ENCODE assay signal across 26 cellular contexts in the genomic region with DNA sequence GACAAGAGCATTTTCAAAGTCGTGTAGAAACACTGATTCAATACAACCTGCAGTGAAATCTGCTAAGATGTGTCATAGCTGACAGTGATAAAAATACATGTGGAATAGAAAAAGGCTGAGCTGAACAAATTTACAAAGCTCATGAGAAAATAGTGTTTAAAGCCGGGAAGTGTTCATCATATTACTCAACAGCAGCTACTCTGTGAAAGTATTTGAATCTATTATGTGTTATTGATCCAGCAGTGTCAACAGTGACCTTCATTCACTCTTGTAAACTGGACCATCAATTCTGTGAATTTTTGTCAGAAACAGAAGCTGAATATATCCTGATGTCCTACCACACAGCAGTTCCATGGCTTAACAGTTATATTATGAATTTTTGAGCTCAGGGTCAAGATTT. TPM values are rescaled to one million over a fixed set of nuclear protein-coding genes. Genes with fewer than 3 reads are reported as not detected.
A peak's percentile ranks its signal among the peaks of the same experiment; 100 is the strongest.
DNase-seq lines count a peak whose midpoint lies in the region; ATAC-seq and TF ChIP-seq lines count a peak whose summit lies in the region.
"Had no signal": no experiment of that assay in that cellular context is flagged by ENCODE, and none has a peak within 500 bp of the region (broad histone marks: within the 10 kb centered on the region; RNA-seq: fewer than 3 reads in every experiment).

No MANE protein-coding gene starts in this region.

- H3K27me3 ChIP-seq in GM23338 (ENCODE audit: insufficient read depth) (no peaks in the 10 kb centered on the region), right lobe of liver (no peaks in the 10 kb centered on the region), SJCRH30 (no peaks in the 10 kb centered on the region)
- H3K27me3 ChIP-seq: BE2C; BLaER1 treated with 17β-estradiol and CSF1 and Interleukin-3, amounts not matched to agents 10 nM and 100 nM had no signal

- peak overlapping the region; percentile 70; the same call in 1 of the 2 replicates for H2AFZ ChIP-seq in GM23338
- H2AFZ ChIP-seq: GM23248 had no signal

- no peaks in the 10 kb centered on the region for H3K9me3 Mint-ChIP-seq in GM23338
- H3K9me3 Mint-ChIP-seq: CD4-positive, alpha-beta T cell; CD8-positive, alpha-beta memory T cell; H9 had no signal

- H3K4me1 ChIP-seq in GM23338 (ENCODE audit: insufficient read depth) = no peaks in the 10 kb centered on the region
- H3K4me1 ChIP-seq in right lobe of liver = peaks cover 0 to 13% (median 0%) of the 10 kb centered on the region in 4 donors
- peaks cover 7% of the 10 kb centered on the region for H3K4me1 ChIP-seq in SJCRH30
- H3K4me1 ChIP-seq: A549, BE2C had no signal

- no peaks in the 10 kb centered on the region for H3K36me3 Mint-ChIP-seq in GM23338 (ENCODE audit: low read depth)
- H3K36me3 Mint-ChIP-seq: CD14-positive monocyte; CD8-positive, alpha-beta memory T cell had no signal

- no peaks in the 10 kb centered on the region for H3K9me2 ChIP-seq in GM23338 (ENCODE audit: insufficient read depth)

- no peak overlapping the region for H3K4me3 Mint-ChIP-seq in GM23338
- H3K4me3 Mint-ChIP-seq: CD14-positive monocyte; CD4-positive, alpha-beta T cell; CD8-positive, alpha-beta memory T cell; H9 had no signal

- WGBS in right lobe of liver (ENCODE audit: insufficient coverage, low coverage, low lambda C conversion rate, missing lambda C conversion rate) = 19% methylated on average over 2 of the region's 2 CpGs

- ATAC-seq in GM23338 = no peak
- ATAC-seq in left lobe of liver = peak; percentile 86
- peak; percentile 71 to 91 (median 86) for ATAC-seq in right lobe of liver
- ATAC-seq: A549, HCT116 had no signal

- no peaks in the 10 kb centered on the region for H3K79me2 ChIP-seq in GM23338 (replicated peaks; ENCODE audit: insufficient read depth)

- H3K4me2 ChIP-seq in GM23338 = no peak overlapping the region
- H3K4me2 ChIP-seq: A549; BLaER1 treated with 17β-estradiol and CSF1 and Interleukin-3, amounts not matched to agents 10 nM and 100 nM had no signal

- H3K4me3 ChIP-seq in GM23338 = no peak overlapping the region
- no peak overlapping the region for H3K4me3 ChIP-seq in right lobe of liver
- H3K4me3 ChIP-seq in SJCRH30 = no peak overlapping the region
- H3K4me3 ChIP-seq: A549; BLaER1 treated with 17β-estradiol and CSF1 and Interleukin-3, amounts not matched to agents 10 nM and 100 nM; GM23248 had no signal

- no peak overlapping the region for H3K27ac ChIP-seq in GM23338 (ENCODE audit: low read depth)
- H3K27ac ChIP-seq in right lobe of liver = no peak overlapping the region
- no peak overlapping the region for H3K27ac ChIP-seq in SJCRH30
- H3K27ac ChIP-seq: A549; BLaER1 treated with 17β-estradiol and CSF1 and Interleukin-3, amounts not matched to agents 10 nM and 100 nM; GM23248 had no signal

- H3K27ac Mint-ChIP-seq in GM23338 = no peak overlapping the region
- H3K27ac Mint-ChIP-seq: CD14-positive monocyte; CD4-positive, alpha-beta T cell; CD8-positive, alpha-beta memory T cell; H9 had no signal

- TF ChIP-seq CTCF in GM23338 (conservative IDR thresholded peaks at IDR 0.05; ENCODE audit: low read depth in 2 of 2) = no peak
- TF ChIP-seq CTCF in right lobe of liver (IDR thresholded peaks at IDR 0.05) = no peak

- TF ChIP-seq POLR2A in right lobe of liver (IDR thresholded peaks at IDR 0.05) = no peak

- H3K36me3 ChIP-seq in GM23338 (ENCODE audit: insufficient read depth) = no peaks in the 10 kb centered on the region
- H3K36me3 ChIP-seq in right lobe of liver = no peaks in the 10 kb centered on the region
- no peaks in the 10 kb centered on the region for H3K36me3 ChIP-seq in SJCRH30
- H3K36me3 ChIP-seq: BE2C; BLaER1 treated with 17β-estradiol and CSF1 and Interleukin-3, amounts not matched to agents 10 nM and 100 nM had no signal

- DNase-seq in GM23338 (ENCODE audit: low spot score) (no peak), left lobe of liver (ENCODE audit: low spot score) (no peak), right lobe of liver (no peak), NCI-H1694 treated with DMSO at 0.1 percent for 48 hours (lab: John Stamatoyannopoulos, UW) (no peak), SJCRH30 (no peak), cerebellar cortex (ENCODE audit: low spot score) (no peak)
- no peak for DNase-seq in activated CD4-positive, alpha-beta T cell treated with anti-CD3 and anti-CD28 coated beads, Interleukin-2, amount 50 U/mL, for 4 hours
- DNase-seq: 8988T; ACHN; AML-193; BE2C; Calu3; CD4-positive, alpha-beta T cell; CD8-positive, alpha-beta memory T cell; DMS53; DMS79 treated with DMSO at 0.1 percent for 48 hours; GF-D8; GM23248; H9 had no signal

- intact Hi-C loops in right lobe of liver (cut with DNase I) = no loop called here

- no peaks in the 10 kb centered on the region for H3K27me3 Mint-ChIP-seq in GM23338 (ENCODE audit: insufficient read depth, low read depth, poor library complexity)

- H3K9me3 ChIP-seq in right lobe of liver (no peaks in the 10 kb centered on the region), SJCRH30 (replicated peaks) (no peaks in the 10 kb centered on the region)
- H3K9me3 ChIP-seq: A549, BE2C had no signal

- H3K4me1 Mint-ChIP-seq in GM23338 = 0 out of 3 replicates have a peak, but pooled peaks cover 2% of the 10 kb centered on the region
- H3K4me1 Mint-ChIP-seq: CD14-positive monocyte; CD8-positive, alpha-beta memory T cell; H9 had no signal

- H4K20me1 ChIP-seq in GM23338 (replicated peaks; ENCODE audit: insufficient read depth) = no peaks in the 10 kb centered on the region
- H4K20me1 ChIP-seq: BLaER1 treated with 17β-estradiol and CSF1 and Interleukin-3, amounts not matched to agents 10 nM and 100 nM had no signal

- no peaks in the 10 kb centered on the region for H3F3A ChIP-seq in GM23338 (replicated peaks; ENCODE audit: low read depth)

TF ChIP-seq in GM23338, 12 proteins besides CTCF, POLR2A, EP300 and RAD21 (continues in another document):
- TF ChIP-seq EZH2phosphoT487 (IDR thresholded peaks at IDR 0.05; ENCODE audit: unreplicated experiment) (no peak), STAT1 (IDR thresholded peaks at IDR 0.05; ENCODE audit: unreplicated experiment) (no peak), POLR2AphosphoS5 (IDR thresholded peaks at IDR 0.05; ENCODE audit: low read depth) (no peak), CREB1 (CRISPR knock-in tag; IDR thresholded peaks at IDR 0.05; ENCODE audit: low read depth) (no peak)
- TF ChIP-seq, protein P1, sequence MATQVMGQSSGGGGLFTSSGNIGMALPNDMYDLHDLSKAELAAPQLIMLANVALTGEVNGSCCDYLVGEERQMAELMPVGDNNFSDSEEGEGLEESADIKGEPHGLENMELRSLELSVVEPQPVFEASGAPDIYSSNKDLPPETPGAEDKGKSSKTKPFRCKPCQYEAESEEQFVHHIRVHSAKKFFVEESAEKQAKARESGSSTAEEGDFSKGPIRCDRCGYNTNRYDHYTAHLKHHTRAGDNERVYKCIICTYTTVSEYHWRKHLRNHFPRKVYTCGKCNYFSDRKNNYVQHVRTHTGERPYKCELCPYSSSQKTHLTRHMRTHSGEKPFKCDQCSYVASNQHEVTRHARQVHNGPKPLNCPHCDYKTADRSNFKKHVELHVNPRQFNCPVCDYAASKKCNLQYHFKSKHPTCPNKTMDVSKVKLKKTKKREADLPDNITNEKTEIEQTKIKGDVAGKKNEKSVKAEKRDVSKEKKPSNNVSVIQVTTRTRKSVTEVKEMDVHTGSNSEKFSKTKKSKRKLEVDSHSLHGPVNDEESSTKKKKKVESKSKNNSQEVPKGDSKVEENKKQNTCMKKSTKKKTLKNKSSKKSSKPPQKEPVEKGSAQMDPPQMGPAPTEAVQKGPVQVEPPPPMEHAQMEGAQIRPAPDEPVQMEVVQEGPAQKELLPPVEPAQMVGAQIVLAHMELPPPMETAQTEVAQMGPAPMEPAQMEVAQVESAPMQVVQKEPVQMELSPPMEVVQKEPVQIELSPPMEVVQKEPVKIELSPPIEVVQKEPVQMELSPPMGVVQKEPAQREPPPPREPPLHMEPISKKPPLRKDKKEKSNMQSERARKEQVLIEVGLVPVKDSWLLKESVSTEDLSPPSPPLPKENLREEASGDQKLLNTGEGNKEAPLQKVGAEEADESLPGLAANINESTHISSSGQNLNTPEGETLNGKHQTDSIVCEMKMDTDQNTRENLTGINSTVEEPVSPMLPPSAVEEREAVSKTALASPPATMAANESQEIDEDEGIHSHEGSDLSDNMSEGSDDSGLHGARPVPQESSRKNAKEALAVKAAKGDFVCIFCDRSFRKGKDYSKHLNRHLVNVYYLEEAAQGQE (IDR thresholded peaks at IDR 0.05; ENCODE audit: unreplicated experiment) = no peak

RNA-seq across cellular contexts. Expression of a gene that starts 11.6 kb away (rescaled TPM):
- 2.1 TPM in 1 of 2 replicates, not detected in the other for total RNA-seq in GM23338 (2014; rRNA removed; shearing (Covaris generic))
- polyA plus RNA-seq in GM23338 (2016; fragmentation: Nextera tagmentation; extraction: Ambion mirVana) = 1.7 TPM in 1 of 2 replicates, not detected in the other
- total RNA-seq in left lobe of liver = not detected
- total RNA-seq in right lobe of liver = not detected
- not detected in 2 replicates for total RNA-seq in SJCRH30 (2014; rRNA removed; shearing (Covaris generic))
- total RNA-seq: Calu3; CD4-positive, alpha-beta T cell; CD8-positive, alpha-beta memory T cell; Daoy; G401; GM23248; H4; H9 had no signal
- polyA plus RNA-seq: A549; CD14-positive monocyte; CD8-positive, alpha-beta memory T cell; GM23248 had no signal

RNA-seq across cellular contexts. Expression of a gene that starts 11.7 kb away (rescaled TPM):
- 1.7 and 8.1 TPM in 2 replicates for total RNA-seq in GM23338 (2014; rRNA removed; shearing (Covaris generic))
- 9.0 and 10.3 TPM in 2 replicates for polyA plus RNA-seq in GM23338 (2016; fragmentation: Nextera tagmentation; extraction: Ambion mirVana)
- total RNA-seq in left lobe of liver (0.48 TPM), right lobe of liver (1 to 10 TPM in 2 of 6 experiments, under 1 TPM in 2, not detected in 2; 0.34 to 2.5 (median 0.84) TPM)
- total RNA-seq in SJCRH30 (2014; rRNA removed; shearing (Covaris generic)) = 0.13 TPM in 1 of 2 replicates, not detected in the other
- total RNA-seq: Calu3; CD4-positive, alpha-beta T cell; CD8-positive, alpha-beta memory T cell; Daoy; G401; GM23248 had no signal
- polyA plus RNA-seq: CD14-positive monocyte; CD8-positive, alpha-beta memory T cell; GM23248 had no signal

RNA-seq across cellular contexts. Expression of a gene that starts 55.5 kb away (rescaled TPM):
- total RNA-seq in GM23338 (2014; rRNA removed; shearing (Covaris generic)) = 6.5 and 8.0 TPM in 2 replicates
- polyA plus RNA-seq in GM23338 (2016; fragmentation: Nextera tagmentation; extraction: Ambion mirVana) = 0.97 and 1.3 TPM in 2 replicates
- total RNA-seq in left lobe of liver = 928 TPM
- total RNA-seq in right lobe of liver = 1,000 to 10,000 TPM in 2 of 6 experiments, 100 to 1,000 TPM in 4; 430 to 1,200 (median 741) TPM
- total RNA-seq in SJCRH30 (2014; rRNA removed; shearing (Covaris generic)) = 0.15 TPM in 1 of 2 replicates, not detected in the other
- total RNA-seq: Calu3; CD4-positive, alpha-beta T cell; CD8-positive, alpha-beta memory T cell; GM23248 had no signal
- polyA plus RNA-seq: CD14-positive monocyte; CD8-positive, alpha-beta memory T cell; GM23248 had no signal

Comparison
In these comparisons a context has a peak if more than half of its experiments do, and no peak if none do; other contexts are left out.
1. RNA of a gene that starts 55.5 kb away (total RNA-seq): 928 TPM in left lobe of liver (single experiment) and 430 to 1,200 TPM in right lobe of liver; 6.5 to 8.0 TPM in GM23338 and 0.15 TPM in SJCRH30; every median in the first group is over 10 times any median in the second.